In the genomic region with DNA sequence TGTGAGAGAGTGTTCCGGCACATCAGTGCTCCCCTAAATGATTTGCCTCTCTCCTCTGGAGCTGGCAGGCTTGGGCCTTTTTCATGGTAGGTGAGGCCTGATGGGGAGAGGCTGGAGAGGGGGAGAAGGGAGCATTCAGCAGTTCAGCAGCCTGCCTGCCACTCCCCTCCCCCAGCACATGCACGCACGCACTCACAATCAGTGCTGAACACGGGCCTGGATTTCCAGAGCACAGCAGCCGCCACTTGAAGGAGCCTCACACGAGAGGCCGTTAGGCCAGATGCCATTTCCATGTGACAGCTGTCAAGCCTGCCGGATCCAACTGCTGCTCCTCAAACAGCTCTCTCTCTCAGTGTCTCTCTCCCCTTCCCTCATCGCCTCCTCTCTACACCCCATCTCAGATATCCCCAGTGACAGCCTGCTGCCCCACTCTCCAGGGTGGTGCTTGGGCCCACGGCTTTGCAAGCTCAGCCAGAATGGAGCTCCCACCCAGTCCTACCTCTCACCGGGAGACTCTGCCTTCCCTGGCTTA, we compare ENCODE assay signal across 8 cellular contexts.
DNase-seq lines count a peak whose midpoint lies in the region; ATAC-seq and TF ChIP-seq lines count a peak whose summit lies in the region.

No MANE protein-coding gene starts in this region.

- H3K4me2 ChIP-seq in mesendoderm (ENCODE audit: low read length), result no peak overlapping the region

- no peak overlapping the region for H4K5ac ChIP-seq in mesendoderm (ENCODE audit: low read length)

- peak overlapping the region; percentile 46 for H3K56ac ChIP-seq in mesendoderm (ENCODE audit: low read length)

- peaks cover 5% of the 10 kb centered on the region for H3K4me1 ChIP-seq in mesendoderm (ENCODE audit: control insufficient read depth, low read depth, low read length)

- ATAC-seq in SK-N-SH treated with all-trans-retinoic acid at 6 μM for 48 hours (peak; percentile 9), HG03520 (IDR thresholded peaks at IDR 0.05; ENCODE audit: unreplicated experiment) (no peak), GM21529 (IDR thresholded peaks at IDR 0.05; ENCODE audit: unreplicated experiment) (no peak)

- H2BK5ac ChIP-seq in mesendoderm (ENCODE audit: low read length), result no peak overlapping the region

- no peak overlapping the region for H3K4ac ChIP-seq in mesendoderm (ENCODE audit: low read depth, low read length)

- no peak overlapping the region for H4K8ac ChIP-seq in mesendoderm (ENCODE audit: low read depth, low read length)

- H3K36me3 ChIP-seq in mesendoderm (ENCODE audit: control insufficient read depth, insufficient read depth, low read length), result no peaks in the 10 kb centered on the region

- no peak overlapping the region for H3K4me3 ChIP-seq in mesendoderm (ENCODE audit: low read length)

- H3K27ac ChIP-seq in mesendoderm (ENCODE audit: low read depth, low read length), result no peak overlapping the region

- H3K9ac ChIP-seq in mesendoderm (ENCODE audit: low read length), result no peak overlapping the region

- H2BK15ac ChIP-seq in mesendoderm (replicated peaks; ENCODE audit: low read depth), result no peak overlapping the region

- no CpG with 5 or more reads among the region's 11 CpGs for WGBS in mesendoderm (ENCODE audit: extremely low coverage, insufficient coverage, low lambda C conversion rate)

- no peaks in the 10 kb centered on the region for H3K79me2 ChIP-seq in mesendoderm (ENCODE audit: control insufficient read depth, insufficient read depth, low read length)

- H3K27me3 ChIP-seq in mesendoderm (ENCODE audit: insufficient read depth, low read length, poor library complexity), result no peaks in the 10 kb centered on the region

- H3K23ac ChIP-seq in mesendoderm (ENCODE audit: low read length), result no peak overlapping the region

- H2AK5ac ChIP-seq in mesendoderm (ENCODE audit: low read length), result no peak overlapping the region

- no peaks in the 10 kb centered on the region for H3K79me1 ChIP-seq in mesendoderm (ENCODE audit: low read length)

- no peak overlapping the region for H3K18ac ChIP-seq in mesendoderm (ENCODE audit: low read length)

- no peak overlapping the region for H2BK120ac ChIP-seq in mesendoderm (ENCODE audit: low read depth, low read length)

- peak; percentile 86 for DNase-seq in D341Med (ENCODE audit: low spot score)
- DNase-seq in NCI-H1694 treated with DMSO at 0.1 percent for 48 hours (lab: John Stamatoyannopoulos, UW), result peak; percentile 99
- DNase-seq in mesendoderm, result peak; percentile 54
- no peak for DNase-seq in occipital lobe (lab: John Stamatoyannopoulos, UW)
- DNase-seq in stimulated activated CD4-positive, alpha-beta T cell treated with anti-CD3 and anti-CD28 coated beads, Interleukin-1b, Interleukin-23, amount 100 ng/mL, for 48 hours, result no peak

TF ChIP-seq in SK-N-SH treated with all-trans-retinoic acid at 6 μM for 48 hours, 23 proteins besides CTCF, POLR2A, EP300 and RAD21:
- TF ChIP-seq, protein P1, sequence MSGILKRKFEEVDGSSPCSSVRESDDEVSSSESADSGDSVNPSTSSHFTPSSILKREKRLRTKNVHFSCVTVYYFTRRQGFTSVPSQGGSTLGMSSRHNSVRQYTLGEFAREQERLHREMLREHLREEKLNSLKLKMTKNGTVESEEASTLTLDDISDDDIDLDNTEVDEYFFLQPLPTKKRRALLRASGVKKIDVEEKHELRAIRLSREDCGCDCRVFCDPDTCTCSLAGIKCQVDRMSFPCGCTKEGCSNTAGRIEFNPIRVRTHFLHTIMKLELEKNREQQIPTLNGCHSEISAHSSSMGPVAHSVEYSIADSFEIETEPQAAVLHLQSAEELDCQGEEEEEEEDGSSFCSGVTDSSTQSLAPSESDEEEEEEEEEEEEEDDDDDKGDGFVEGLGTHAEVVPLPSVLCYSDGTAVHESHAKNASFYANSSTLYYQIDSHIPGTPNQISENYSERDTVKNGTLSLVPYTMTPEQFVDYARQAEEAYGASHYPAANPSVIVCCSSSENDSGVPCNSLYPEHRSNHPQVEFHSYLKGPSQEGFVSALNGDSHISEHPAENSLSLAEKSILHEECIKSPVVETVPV (CRISPR knock-in tag; IDR thresholded peaks at IDR 0.05), result no peak
- TF ChIP-seq BACH2 (CRISPR knock-in tag; IDR thresholded peaks at IDR 0.05; ENCODE audit: borderline replicate concordance), result no peak
- TF ChIP-seq ARNTL (CRISPR knock-in tag; IDR thresholded peaks at IDR 0.05; ENCODE audit: borderline replicate concordance, low read depth), result no peak
- TF ChIP-seq, protein P2, sequence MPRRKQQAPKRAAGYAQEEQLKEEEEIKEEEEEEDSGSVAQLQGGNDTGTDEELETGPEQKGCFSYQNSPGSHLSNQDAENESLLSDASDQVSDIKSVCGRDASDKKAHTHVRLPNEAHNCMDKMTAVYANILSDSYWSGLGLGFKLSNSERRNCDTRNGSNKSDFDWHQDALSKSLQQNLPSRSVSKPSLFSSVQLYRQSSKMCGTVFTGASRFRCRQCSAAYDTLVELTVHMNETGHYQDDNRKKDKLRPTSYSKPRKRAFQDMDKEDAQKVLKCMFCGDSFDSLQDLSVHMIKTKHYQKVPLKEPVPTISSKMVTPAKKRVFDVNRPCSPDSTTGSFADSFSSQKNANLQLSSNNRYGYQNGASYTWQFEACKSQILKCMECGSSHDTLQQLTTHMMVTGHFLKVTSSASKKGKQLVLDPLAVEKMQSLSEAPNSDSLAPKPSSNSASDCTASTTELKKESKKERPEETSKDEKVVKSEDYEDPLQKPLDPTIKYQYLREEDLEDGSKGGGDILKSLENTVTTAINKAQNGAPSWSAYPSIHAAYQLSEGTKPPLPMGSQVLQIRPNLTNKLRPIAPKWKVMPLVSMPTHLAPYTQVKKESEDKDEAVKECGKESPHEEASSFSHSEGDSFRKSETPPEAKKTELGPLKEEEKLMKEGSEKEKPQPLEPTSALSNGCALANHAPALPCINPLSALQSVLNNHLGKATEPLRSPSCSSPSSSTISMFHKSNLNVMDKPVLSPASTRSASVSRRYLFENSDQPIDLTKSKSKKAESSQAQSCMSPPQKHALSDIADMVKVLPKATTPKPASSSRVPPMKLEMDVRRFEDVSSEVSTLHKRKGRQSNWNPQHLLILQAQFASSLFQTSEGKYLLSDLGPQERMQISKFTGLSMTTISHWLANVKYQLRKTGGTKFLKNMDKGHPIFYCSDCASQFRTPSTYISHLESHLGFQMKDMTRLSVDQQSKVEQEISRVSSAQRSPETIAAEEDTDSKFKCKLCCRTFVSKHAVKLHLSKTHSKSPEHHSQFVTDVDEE (CRISPR knock-in tag; IDR thresholded peaks at IDR 0.05), result 0 out of 2 replicates have a peak, but pooled peaks have one; percentile 27
- 0 out of 2 replicates have a peak, but pooled peaks have one; percentile 22 for TF ChIP-seq ZNF70 (CRISPR knock-in tag; IDR thresholded peaks at IDR 0.05)
- no peak for TF ChIP-seq ZC3H10 (CRISPR knock-in tag; IDR thresholded peaks at IDR 0.05)
- no peak for TF ChIP-seq ZFP30 (CRISPR knock-in tag; IDR thresholded peaks at IDR 0.05)
- TF ChIP-seq TCF4 (CRISPR knock-in tag; IDR thresholded peaks at IDR 0.05; ENCODE audit: borderline replicate concordance), result no peak
- no peak for TF ChIP-seq TOX (CRISPR knock-in tag; IDR thresholded peaks at IDR 0.05; ENCODE audit: borderline replicate concordance)
- TF ChIP-seq CREB5 (CRISPR knock-in tag; IDR thresholded peaks at IDR 0.05; ENCODE audit: low read depth), result no peak
- no peak for TF ChIP-seq ZNF565 (CRISPR knock-in tag; conservative IDR thresholded peaks at IDR 0.05; ENCODE audit: low read depth)
- TF ChIP-seq GLIS3 (CRISPR knock-in tag; IDR thresholded peaks at IDR 0.05), result no peak

Comparison
In these comparisons a context has a peak if more than half of its experiments do, and no peak if none do; other contexts are left out.
1. DNase-seq: peak in D341Med (single experiment), NCI-H1694 treated with DMSO at 0.1 percent for 48 hours (single experiment) and mesendoderm (single experiment); none in occipital lobe (single experiment) and stimulated activated CD4-positive, alpha-beta T cell treated with anti-CD3 and anti-CD28 coated beads, Interleukin-1b, Interleukin-23, amount 100 ng/mL, for 48 hours (single experiment).